In genomic region chrX:71579990-71580380, GRCh38 we compare ENCODE assay signal across 19 cellular contexts. TPM values are rescaled to one million over a fixed set of nuclear protein-coding genes. Genes with fewer than 3 reads are reported as not detected.
"Had no signal": no experiment of that assay in that cellular context is flagged by ENCODE, and none has a peak within 500 bp of the region (broad histone marks: within the 10 kb centered on the region; RNA-seq: fewer than 3 reads in every experiment).

No MANE protein-coding gene starts in this region.

- H3K9me3 Mint-ChIP-seq: activated T-cell treated with anti-CD3 and anti-CD28 coated beads, Interleukin-2, amount 50 U/mL, for 24 hours had no signal

- H3K4me3 ChIP-seq: esophagus muscularis mucosa, left ventricle myocardium inferior, psoas muscle, SJCRH30, spleen, thyroid gland had no signal

- ATAC-seq: activated CD4-positive, CD25-positive, alpha-beta regulatory T cell treated with anti-CD3 and anti-CD28 coated beads, Interleukin-2, amount 50 U/mL, for 24 hours; sciatic nerve had no signal

- H3K4me1 ChIP-seq: left ventricle myocardium inferior, psoas muscle, SJCRH30, spleen, thyroid gland had no signal

- H3K27ac ChIP-seq: esophagus muscularis mucosa, psoas muscle, SJCRH30, thyroid gland had no signal

- H3K27me3 ChIP-seq: esophagus muscularis mucosa, SJCRH30, spleen, thyroid gland had no signal

- H3K4me3 Mint-ChIP-seq: activated T-cell treated with anti-CD3 and anti-CD28 coated beads, Interleukin-2, amount 50 U/mL, for 24 hours had no signal

- H3K9me3 ChIP-seq: esophagus muscularis mucosa, left ventricle myocardium inferior, psoas muscle, SJCRH30, spleen, thyroid gland had no signal

- DNase-seq: activated CD4-positive, alpha-beta T cell treated with anti-CD3 and anti-CD28 coated beads, Interleukin-2, amount 50 U/mL, for 4 hours; activated gamma-delta T cell treated with Interleukin-2 at 50 U/mL for 16 hours; activated T-cell treated with anti-CD3 and anti-CD28 coated beads, Interleukin-2, amount 50 U/mL, for 24 hours; hypothalamus; left ventricle myocardium inferior; mesenchymal stem cell; psoas muscle; SJCRH30; spleen; SW 1271; T-helper 9 cell; thyroid gland had no signal

RNA-seq across cellular contexts. Expression of gene CXCR3, which starts 38.3 kb away (rescaled TPM):
- total RNA-seq: astrocyte, kidney epithelial cell, left ventricle myocardium inferior, omental fat pad, SJCRH30, urinary bladder had no signal
